In genomic region chr6:100453701-100454521, GRCh38 we compare ENCODE assay signal across 16 cellular contexts. TPM values are rescaled to one million over a fixed set of nuclear protein-coding genes. Genes with fewer than 3 reads are reported as not detected.
DNase-seq lines count a peak whose midpoint lies in the region; ATAC-seq and TF ChIP-seq lines count a peak whose summit lies in the region.
"Had no signal": no experiment of that assay in that cellular context is flagged by ENCODE, and none has a peak within 500 bp of the region (broad histone marks: within the 10 kb centered on the region; RNA-seq: fewer than 3 reads in every experiment).

No MANE protein-coding gene starts in this region.

- H3K27me3 ChIP-seq in iPS-18a (ENCODE audit: control insufficient read depth, insufficient read depth, low read length), result peaks cover 84% of the 10 kb centered on the region
- H3K27me3 ChIP-seq in psoas muscle (ENCODE audit: insufficient read depth in 3 of 3, low read length in 2 of 3), result peaks cover 0 to 43% (median 3%) of the 10 kb centered on the region in 3 donors

- in situ Hi-C loops in GM13976 (cut with MboI; ENCODE audit: low sequenced_read_pairs, unreplicated experiment), result loop anchor here (25.0 kb wide), 1 partner anchor 842 kb away; the partner anchor contains the start of gene PRDM13

- no peak overlapping the region for H3K9ac ChIP-seq in iPS-18a (ENCODE audit: low read length)

- CTCF ChIA-PET in WTC11 (lab: Charles Lee), result interaction anchor here (0.5 to 1.6 kb wide), 6 partner anchors 7 to 347 kb away, joined by 3 to 9 read pairs (median 4); partner anchors contain the start of gene SIM1

- no peaks in the 10 kb centered on the region for H3K36me3 Mint-ChIP-seq in WTC11

- intact Hi-C loops in psoas muscle (cut with DNase I), result no loop called here

- H3K4me3 Mint-ChIP-seq in WTC11, result peak overlapping the region; percentile 65
- H3K4me3 Mint-ChIP-seq: activated naive CD8-positive, alpha-beta T cell had no signal

- H3K4me3 ChIP-seq in iPS-18a (ENCODE audit: low read length), result peak overlapping the region; percentile 45
- peak overlapping the region; percentile 84 for H3K4me3 ChIP-seq in psoas muscle
- H3K4me3 ChIP-seq: right atrium auricular region had no signal

- H3K27me3 Mint-ChIP-seq in WTC11 (ENCODE audit: low read depth), result no peaks in the 10 kb centered on the region

- H3K4me1 Mint-ChIP-seq in WTC11, result peaks cover 49% of the 10 kb centered on the region
- H3K4me1 Mint-ChIP-seq: immature natural killer cell had no signal

- H3K27ac Mint-ChIP-seq in WTC11, result no peak overlapping the region
- H3K27ac Mint-ChIP-seq: activated naive CD8-positive, alpha-beta T cell; immature natural killer cell had no signal

- peaks cover 15% of the 10 kb centered on the region for H3K4me1 ChIP-seq in iPS-18a (ENCODE audit: control insufficient read depth, low read depth, low read length)
- H3K4me1 ChIP-seq in psoas muscle, result peaks cover 15% of the 10 kb centered on the region

- H3K27ac ChIP-seq in iPS-18a (ENCODE audit: low read length) (no peak overlapping the region), psoas muscle (peak overlapping the region; percentile 96)
- H3K27ac ChIP-seq: right atrium auricular region, WERI-Rb-1 had no signal

- ATAC-seq in WTC11, result peak; percentile 53
- peak in 3 of 4 donors; percentile 79 to 84 (median 83) for ATAC-seq in psoas muscle

- 5 to 9% (median 6%) methylated on average over 36 of the region's 36 CpGs for WGBS in psoas muscle, 3 donors

- DNase-seq in GM13976 (ENCODE audit: low spot score) (peak; percentile 21), WTC11 (ENCODE audit: low spot score) (peak; percentile 77), psoas muscle (peak in 1 of 2 donors; percentile 95), DMS114 treated with DMSO at 0.1 percent for 48 hours (lab: John Stamatoyannopoulos, UW; ENCODE audit: unreplicated experiment) (no peak), NCI-H187 (lab: John Stamatoyannopoulos, UW) (no peak), NK-92 (lab: John Stamatoyannopoulos, UW; ENCODE audit: unreplicated experiment) (no peak), H4 (ENCODE audit: low spot score) (no peak)
- DNase-seq: caudate nucleus; immature natural killer cell; NCI-H187 treated with DMSO at 0.1 percent for 48 hours; NCI-H748 treated with DMSO at 0.1 percent for 48 hours; stimulated activated naive CD4-positive, alpha-beta T cell treated with Interleukin-2 at 50 U/mL for 16 hours; WERI-Rb-1 had no signal

- POLR2A ChIA-PET in WTC11 (lab: Charles Lee), result interaction anchor here (0.6 kb wide), 1 partner anchor 32 kb away, joined by 3 read pairs; no protein-coding TSS in a partner anchor

- H3K9me3 ChIP-seq in iPS-18a (ENCODE audit: control insufficient read depth, low read depth, low read length) (no peaks in the 10 kb centered on the region), psoas muscle (no peaks in the 10 kb centered on the region)

- H3K36me3 ChIP-seq in iPS-18a (ENCODE audit: control insufficient read depth, low read depth, low read length) (no peaks in the 10 kb centered on the region), psoas muscle (ENCODE audit: insufficient read depth in 1 of 2, low read depth in 1 of 2) (peaks cover 0 to 14% of the 10 kb centered on the region in 2 donors)
- H3K36me3 ChIP-seq: right atrium auricular region, WERI-Rb-1 had no signal

- no peak for TF ChIP-seq CTCF in GM13976 (IDR thresholded peaks at IDR 0.05; ENCODE audit: borderline replicate concordance, control extremely low read depth, extremely low read depth, insufficient read depth, missing control alignments)
- no peak for TF ChIP-seq CTCF in WTC11 (IDR thresholded peaks at IDR 0.05)
- no peak for TF ChIP-seq CTCF in psoas muscle (IDR thresholded peaks at IDR 0.05)

- H3K9me3 Mint-ChIP-seq in WTC11, result no peaks in the 10 kb centered on the region

TF ChIP-seq in WTC11, 78 proteins besides CTCF, POLR2A, EP300 and RAD21:
- TF ChIP-seq ZNF263 (CRISPR knock-in tag; IDR thresholded peaks at IDR 0.05; ENCODE audit: low read depth) (no peak), MYBL2 (CRISPR knock-in tag; IDR thresholded peaks at IDR 0.05) (no peak), ZNF121 (CRISPR knock-in tag; IDR thresholded peaks at IDR 0.05) (no peak), NFYB (CRISPR knock-in tag; conservative IDR thresholded peaks at IDR 0.05; ENCODE audit: low read depth) (0 out of 2 replicates have a peak, but pooled peaks have one; percentile 27), ZNF138 (CRISPR knock-in tag; conservative IDR thresholded peaks at IDR 0.05) (no peak), ZNF396 (CRISPR knock-in tag; IDR thresholded peaks at IDR 0.05; ENCODE audit: borderline replicate concordance) (no peak), FOXP4 (CRISPR knock-in tag; IDR thresholded peaks at IDR 0.05) (no peak), ZNF671 (CRISPR knock-in tag; IDR thresholded peaks at IDR 0.05) (no peak)
TF ChIP-seq in WTC11: peak in this region for 1.

RNA-seq across cellular contexts. Expression of gene SIM1, which starts 10.8 kb away (rescaled TPM):
- total RNA-seq in WTC11 (2021), result 0.09 to 0.11 TPM (median 0.11 TPM) in 3 replicates
- 10 to 100 TPM in 1 of 4 donors, 1 to 10 TPM in 2, under 1 TPM in 1; 0.60 to 14.4 (median 5.4) TPM for total RNA-seq in psoas muscle
- 10 to 100 TPM in 1 of 3 donors, 1 to 10 TPM in 1, under 1 TPM in 1; 0.76 to 11.2 (median 4.7) TPM for polyA plus RNA-seq in psoas muscle
- total RNA-seq in H4 (2014; rRNA removed; shearing (Covaris generic)), result 0.02 TPM in 1 of 2 replicates, not detected in the other
- total RNA-seq: right atrium auricular region had no signal
- polyA plus RNA-seq: immature natural killer cell had no signal

Comparison
In these comparisons a context has a peak if more than half of its experiments do, and no peak if none do; other contexts are left out.
1. DNase-seq: peak in GM13976 (single experiment) and WTC11 (single experiment); none in DMS114 treated with DMSO at 0.1 percent for 48 hours (single experiment), NCI-H187 (0 of 2), NK-92 (single experiment) and H4 (single experiment).